Comparison of ENCODE assay signal across 1 cellular context in the genomic region with DNA sequence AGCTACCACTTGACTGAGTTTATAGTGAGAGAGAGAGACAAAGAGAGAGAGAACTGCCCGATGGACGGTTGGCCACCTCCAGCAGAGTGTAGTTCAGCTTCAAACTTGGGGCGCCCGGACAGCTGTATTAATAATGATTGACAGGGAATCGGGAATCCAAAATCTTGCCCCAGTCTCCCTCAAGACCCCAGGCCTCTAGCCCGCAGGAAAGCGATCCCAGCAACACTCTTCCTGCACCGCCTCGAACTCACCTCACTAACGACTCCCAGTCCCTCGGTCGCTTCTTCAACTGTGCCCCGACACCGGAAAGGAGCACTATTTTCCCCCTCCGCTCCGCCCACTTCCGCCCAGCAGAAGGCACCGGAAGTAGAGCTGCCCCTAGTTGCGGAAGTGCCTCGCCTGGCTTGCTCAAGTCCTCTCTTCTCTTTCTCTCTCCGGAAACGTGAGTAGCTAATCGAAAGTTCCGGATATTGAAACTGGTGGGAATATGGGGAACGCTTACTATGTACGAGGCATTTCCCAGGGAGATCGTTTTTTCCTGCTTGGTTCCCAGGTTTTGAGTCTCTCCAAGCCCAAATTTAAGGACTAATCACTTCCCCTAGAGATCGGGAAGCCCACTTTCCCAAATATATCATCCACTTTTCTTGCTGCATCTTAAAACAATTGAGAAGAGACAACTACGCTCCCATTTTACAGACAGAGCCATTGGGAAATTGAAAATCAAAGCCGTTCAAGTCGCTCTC.
TF ChIP-seq lines count a peak whose summit lies in the region.

A gene with protein sequence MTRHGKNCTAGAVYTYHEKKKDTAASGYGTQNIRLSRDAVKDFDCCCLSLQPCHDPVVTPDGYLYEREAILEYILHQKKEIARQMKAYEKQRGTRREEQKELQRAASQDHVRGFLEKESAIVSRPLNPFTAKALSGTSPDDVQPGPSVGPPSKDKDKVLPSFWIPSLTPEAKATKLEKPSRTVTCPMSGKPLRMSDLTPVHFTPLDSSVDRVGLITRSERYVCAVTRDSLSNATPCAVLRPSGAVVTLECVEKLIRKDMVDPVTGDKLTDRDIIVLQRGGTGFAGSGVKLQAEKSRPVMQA (minus strand): TSS at position 293 of the 743 bp plus-strand sequence. CDS start 19,865 bp downstream, outside the sequence.

TF ChIP-seq in H1, 55 proteins besides CTCF, POLR2A, EP300 and RAD21:
- TF ChIP-seq YY1 (IDR thresholded peaks at IDR 0.05; ENCODE audit: low read depth, low read length), result peak; percentile 73; the same call in 1 of the 2 replicates
- no peak for TF ChIP-seq TEAD4 (IDR thresholded peaks at IDR 0.05; ENCODE audit: low read depth, low read length)
- TF ChIP-seq KDM5A (IDR thresholded peaks at IDR 0.05; ENCODE audit: low read length), result 0 out of 2 replicates have a peak, but pooled peaks have one; percentile 53
- TF ChIP-seq GABPA (IDR thresholded peaks at IDR 0.05; ENCODE audit: borderline replicate concordance, insufficient read depth, low read length), result peak; percentile 100
- no peak for TF ChIP-seq SP2 (IDR thresholded peaks at IDR 0.05; ENCODE audit: low read length)
- TF ChIP-seq NANOG (IDR thresholded peaks at IDR 0.05; ENCODE audit: insufficient read depth, low read depth, low read length, poor library complexity, severe bottlenecking), result no peak
- TF ChIP-seq RNF2 (IDR thresholded peaks at IDR 0.05; ENCODE audit: borderline replicate concordance, low read depth, low read length, missing control alignments, poor library complexity, severe bottlenecking), result no peak
- peak in 1 of 2 experiments; percentile 70; a peak in 1 of 4 replicates for TF ChIP-seq HDAC2 (IDR thresholded peaks at IDR 0.05; ENCODE audit: borderline replicate concordance in 1 of 2, low read depth in 2 of 2, low read length in 2 of 2)
- no peak for TF ChIP-seq JUND (IDR thresholded peaks at IDR 0.05; ENCODE audit: low read length)
- TF ChIP-seq CREB1 (IDR thresholded peaks at IDR 0.05), result 0 out of 2 replicates have a peak, but pooled peaks have one; percentile 37
- TF ChIP-seq, protein P1, sequence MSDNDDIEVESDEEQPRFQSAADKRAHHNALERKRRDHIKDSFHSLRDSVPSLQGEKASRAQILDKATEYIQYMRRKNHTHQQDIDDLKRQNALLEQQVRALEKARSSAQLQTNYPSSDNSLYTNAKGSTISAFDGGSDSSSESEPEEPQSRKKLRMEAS (IDR thresholded peaks at IDR 0.05), result peak; percentile 45; the same call in 1 of the 2 replicates
- TF ChIP-seq KDM4A (IDR thresholded peaks at IDR 0.05; ENCODE audit: low read depth, low read length, severe bottlenecking), result peak; percentile 32
- TF ChIP-seq MAFK (IDR thresholded peaks at IDR 0.05; ENCODE audit: low read depth, low read length), result no peak
- TF ChIP-seq KDM1A (IDR thresholded peaks at IDR 0.05; ENCODE audit: borderline replicate concordance, low read length), result peak; percentile 95
- TF ChIP-seq RFX5 (IDR thresholded peaks at IDR 0.05; ENCODE audit: borderline replicate concordance, low read depth, low read length), result no peak
- no peak for TF ChIP-seq ZNF274 (IDR thresholded peaks at IDR 0.05; ENCODE audit: borderline replicate concordance, extremely low read depth, low read length)
- no peak for TF ChIP-seq POU5F1 (IDR thresholded peaks at IDR 0.05; ENCODE audit: low read depth, low read length)
- no peak for TF ChIP-seq BCL11A (IDR thresholded peaks at IDR 0.05; ENCODE audit: low read depth in 2 of 2, low read length in 2 of 2)
- no peak for TF ChIP-seq CTBP2 (IDR thresholded peaks at IDR 0.05; ENCODE audit: borderline replicate concordance, insufficient read depth, insufficient read length, low read length)
- TF ChIP-seq, protein P2, sequence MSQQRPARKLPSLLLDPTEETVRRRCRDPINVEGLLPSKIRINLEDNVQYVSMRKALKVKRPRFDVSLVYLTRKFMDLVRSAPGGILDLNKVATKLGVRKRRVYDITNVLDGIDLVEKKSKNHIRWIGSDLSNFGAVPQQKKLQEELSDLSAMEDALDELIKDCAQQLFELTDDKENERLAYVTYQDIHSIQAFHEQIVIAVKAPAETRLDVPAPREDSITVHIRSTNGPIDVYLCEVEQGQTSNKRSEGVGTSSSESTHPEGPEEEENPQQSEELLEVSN (IDR thresholded peaks at IDR 0.05), result peak; percentile 70; the same call in 1 of the 2 replicates
- no peak for TF ChIP-seq SUZ12 (IDR thresholded peaks at IDR 0.05; ENCODE audit: low read length)
- peak; percentile 29 for TF ChIP-seq SAP30 (IDR thresholded peaks at IDR 0.05; ENCODE audit: insufficient read depth, insufficient replicate concordance, low read length)
- TF ChIP-seq TCF12 (IDR thresholded peaks at IDR 0.05; ENCODE audit: low read depth, low read length), result no peak
- peak; percentile 92 for TF ChIP-seq TAF7 (optimal IDR thresholded peaks at IDR 0.05; ENCODE audit: borderline replicate concordance, low read depth, low read length)
- TF ChIP-seq GTF2F1 (IDR thresholded peaks at IDR 0.05; ENCODE audit: borderline replicate concordance, low read depth, low read length), result peak; percentile 60; the same call in 1 of the 2 replicates
- peak; percentile 53; the same call in 1 of the 2 replicates for TF ChIP-seq SRF (IDR thresholded peaks at IDR 0.05; ENCODE audit: low read depth, low read length)
- 0 out of 2 replicates have a peak, but pooled peaks have one; percentile 71 for TF ChIP-seq RBBP5 (IDR thresholded peaks at IDR 0.05; ENCODE audit: borderline replicate concordance, low read depth, low read length)
- TF ChIP-seq BACH1 (IDR thresholded peaks at IDR 0.05; ENCODE audit: low read length), result no peak
- TF ChIP-seq, protein P3, sequence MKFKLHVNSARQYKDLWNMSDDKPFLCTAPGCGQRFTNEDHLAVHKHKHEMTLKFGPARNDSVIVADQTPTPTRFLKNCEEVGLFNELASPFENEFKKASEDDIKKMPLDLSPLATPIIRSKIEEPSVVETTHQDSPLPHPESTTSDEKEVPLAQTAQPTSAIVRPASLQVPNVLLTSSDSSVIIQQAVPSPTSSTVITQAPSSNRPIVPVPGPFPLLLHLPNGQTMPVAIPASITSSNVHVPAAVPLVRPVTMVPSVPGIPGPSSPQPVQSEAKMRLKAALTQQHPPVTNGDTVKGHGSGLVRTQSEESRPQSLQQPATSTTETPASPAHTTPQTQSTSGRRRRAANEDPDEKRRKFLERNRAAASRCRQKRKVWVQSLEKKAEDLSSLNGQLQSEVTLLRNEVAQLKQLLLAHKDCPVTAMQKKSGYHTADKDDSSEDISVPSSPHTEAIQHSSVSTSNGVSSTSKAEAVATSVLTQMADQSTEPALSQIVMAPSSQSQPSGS (IDR thresholded peaks at IDR 0.05; ENCODE audit: low read length), result no peak
- TF ChIP-seq TBP (IDR thresholded peaks at IDR 0.05; ENCODE audit: low read depth, low read length), result peak; percentile 96
- TF ChIP-seq CEBPB (IDR thresholded peaks at IDR 0.05; ENCODE audit: low read depth, low read length), result no peak
- TF ChIP-seq SP1 (IDR thresholded peaks at IDR 0.05; ENCODE audit: low read depth, low read length), result peak; percentile 93
- peak; percentile 80; the same call in 1 of the 2 replicates for TF ChIP-seq PHF8 (conservative IDR thresholded peaks at IDR 0.05; ENCODE audit: low read depth, low read length)
- TF ChIP-seq POLR2AphosphoS5 (IDR thresholded peaks at IDR 0.05; ENCODE audit: low read depth, low read length), result peak; percentile 99
- TF ChIP-seq CBX8 (IDR thresholded peaks at IDR 0.05; ENCODE audit: borderline replicate concordance, low read depth, low read length), result no peak
- TF ChIP-seq HDAC6 (IDR thresholded peaks at IDR 0.05; ENCODE audit: low read depth, low read length), result no peak
- peak; percentile 31; the same call in 1 of the 2 replicates for TF ChIP-seq BRCA1 (IDR thresholded peaks at IDR 0.05; ENCODE audit: low read depth, low read length)
- TF ChIP-seq TAF1 (IDR thresholded peaks at IDR 0.05; ENCODE audit: low read depth, low read length), result peak; percentile 99
- peak; percentile 79; the same call in 1 of the 2 replicates for TF ChIP-seq EGR1 (IDR thresholded peaks at IDR 0.05; ENCODE audit: borderline replicate concordance, low read depth, low read length)
- TF ChIP-seq SIRT6 (IDR thresholded peaks at IDR 0.05; ENCODE audit: low read length), result no peak
- TF ChIP-seq SIN3A (conservative IDR thresholded peaks at IDR 0.05 in 1 of 2, IDR thresholded peaks at IDR 0.05 in 1 of 2; ENCODE audit: low read depth in 1 of 2, low read length in 2 of 2), result peak; percentile 34 to 95; a peak in 2 of 4 replicates
- peak; percentile 53; the same call in 1 of the 2 replicates for TF ChIP-seq CHD2 (IDR thresholded peaks at IDR 0.05; ENCODE audit: low read length)
- peak; percentile 92 for TF ChIP-seq SIX5 (IDR thresholded peaks at IDR 0.05; ENCODE audit: low read depth, low read length)
- peak; percentile 47; the same call in 1 of the 2 replicates for TF ChIP-seq JUN (IDR thresholded peaks at IDR 0.05; ENCODE audit: low read depth, low read length)
- no peak for TF ChIP-seq CHD1 (IDR thresholded peaks at IDR 0.05; ENCODE audit: low read depth, low read length)
- TF ChIP-seq, protein P4, sequence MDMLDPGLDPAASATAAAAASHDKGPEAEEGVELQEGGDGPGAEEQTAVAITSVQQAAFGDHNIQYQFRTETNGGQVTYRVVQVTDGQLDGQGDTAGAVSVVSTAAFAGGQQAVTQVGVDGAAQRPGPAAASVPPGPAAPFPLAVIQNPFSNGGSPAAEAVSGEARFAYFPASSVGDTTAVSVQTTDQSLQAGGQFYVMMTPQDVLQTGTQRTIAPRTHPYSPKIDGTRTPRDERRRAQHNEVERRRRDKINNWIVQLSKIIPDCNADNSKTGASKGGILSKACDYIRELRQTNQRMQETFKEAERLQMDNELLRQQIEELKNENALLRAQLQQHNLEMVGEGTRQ (IDR thresholded peaks at IDR 0.05; ENCODE audit: low read length), result no peak
- TF ChIP-seq SP4 (IDR thresholded peaks at IDR 0.05; ENCODE audit: low read length), result peak; percentile 89
- no peak for TF ChIP-seq RXRA (IDR thresholded peaks at IDR 0.05; ENCODE audit: insufficient read depth, low read depth, low read length)
